In genomic region chr2:46097714-46098480, GRCh38 we compare ENCODE assay signal across 8 cellular contexts.
DNase-seq lines count a peak whose midpoint lies in the region; ATAC-seq and TF ChIP-seq lines count a peak whose summit lies in the region.

No MANE protein-coding gene starts in this region.

- TF ChIP-seq POLR2A in prostate gland (IDR thresholded peaks at IDR 0.05): no peak

- intact Hi-C loops in prostate gland (cut with DNase I): no loop called here
- intact Hi-C loops in posterior cingulate gyrus (cut with DNase I): no loop called here

- H3K27ac ChIP-seq in SJCRH30: no peak overlapping the region
- peak overlapping the region; percentile 44 to 45 for H3K27ac ChIP-seq in prostate gland

- DNase-seq in EH (ENCODE audit: low read depth) (peak; percentile 99), SJCRH30 (peak; percentile 79 to 85), fibroblast of the aortic adventitia (ENCODE audit: low read depth) (peak; percentile 100), prostate gland (ENCODE audit: low spot score) (peak; percentile 66), NCI-H446 (lab: John Stamatoyannopoulos, UW) (no peak), posterior cingulate gyrus (no peak)
- DNase-seq in activated naive CD4-positive, alpha-beta T cell (lab: John Stamatoyannopoulos, UW): no peak

- peaks cover 3% of the 10 kb centered on the region; the same call in 1 of the 2 replicates for H3K9me3 ChIP-seq in SJCRH30 (replicated peaks)
- no peaks in the 10 kb centered on the region for H3K9me3 ChIP-seq in prostate gland

- no peak for ATAC-seq in GM19035 (IDR thresholded peaks at IDR 0.05; ENCODE audit: unreplicated experiment)

- H3K4me3 ChIP-seq in SJCRH30: no peak overlapping the region
- H3K4me3 ChIP-seq in fibroblast of the aortic adventitia (ENCODE audit: low read depth, low read length): no peak overlapping the region
- H3K4me3 ChIP-seq in prostate gland: no peak overlapping the region

- H3K27me3 ChIP-seq in SJCRH30: no peaks in the 10 kb centered on the region
- no peaks in the 10 kb centered on the region for H3K27me3 ChIP-seq in prostate gland (replicated peaks; ENCODE audit: insufficient read depth)

- TF ChIP-seq CTCF in fibroblast of the aortic adventitia (IDR thresholded peaks at IDR 0.05; ENCODE audit: insufficient read depth, low read length) (no peak), prostate gland (IDR thresholded peaks at IDR 0.05) (no peak)

- peaks cover 15% of the 10 kb centered on the region for H3K4me1 ChIP-seq in SJCRH30
- no peaks in the 10 kb centered on the region for H3K4me1 ChIP-seq in prostate gland (replicated peaks)

- H3K36me3 ChIP-seq in SJCRH30 (0 out of 2 replicates have a peak, but pooled peaks cover 2% of the 10 kb centered on the region), prostate gland (no peaks in the 10 kb centered on the region)

- WGBS in prostate gland: 31% methylated on average over 4 of the region's 4 CpGs

Comparison
In these comparisons a context has a peak if more than half of its experiments do, and no peak if none do; other contexts are left out.
1. DNase-seq: peak in EH (single experiment), SJCRH30 (2 of 2), fibroblast of the aortic adventitia (single experiment) and prostate gland (single experiment); none in NCI-H446 (0 of 2), posterior cingulate gyrus (0 of 10) and activated naive CD4-positive, alpha-beta T cell (0 of 4).